9 cellular contexts compared by ENCODE assay signal in the genomic region with DNA sequence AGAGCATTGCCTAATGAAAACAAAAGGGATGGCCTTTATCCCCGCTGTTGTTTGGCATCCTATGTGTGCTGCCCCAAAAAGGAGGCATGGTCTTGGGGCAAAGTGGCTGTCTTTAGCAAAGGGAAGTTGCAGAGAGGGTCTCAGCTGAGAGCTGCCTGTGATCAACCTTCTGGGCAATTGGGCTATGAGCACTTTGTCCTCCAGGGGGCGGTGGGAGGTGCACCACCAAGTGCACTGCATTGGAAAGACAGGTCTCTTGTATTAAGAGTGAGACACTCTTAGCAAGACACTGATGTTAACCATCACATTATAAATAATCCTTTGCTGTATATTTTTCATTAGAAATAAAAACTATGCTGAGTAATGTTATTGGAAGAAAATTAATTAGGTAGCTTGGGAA.
DNase-seq lines count a peak whose midpoint lies in the region; ATAC-seq and TF ChIP-seq lines count a peak whose summit lies in the region.
"Had no signal": no experiment of that assay in that cellular context is flagged by ENCODE, and none has a peak within 500 bp of the region (broad histone marks: within the 10 kb centered on the region; RNA-seq: fewer than 3 reads in every experiment).

No MANE protein-coding gene starts in this region.

- H3K9ac ChIP-seq in NT2/D1 (ENCODE audit: insufficient read length, low read depth): no peak overlapping the region

- DNase-seq in heart left ventricle: peak in 1 of 5 donors; percentile 18
- no peak for DNase-seq in Right ventricle myocardium superior
- peak; percentile 61 for DNase-seq in NT2/D1 (ENCODE audit: low read depth, low spot score)
- DNase-seq in epithelial cell of proximal tubule (ENCODE audit: low read depth): no peak
- DNase-seq in type B pancreatic cell (ENCODE audit: extremely low spot score, unreplicated experiment): no peak
- DNase-seq in DMS79 (lab: John Stamatoyannopoulos, UW): no peak
- DNase-seq in central memory CD4-positive, alpha-beta T cell: no peak
- no peak for DNase-seq in NK-92 (lab: John Stamatoyannopoulos, UW; ENCODE audit: unreplicated experiment)

- TF ChIP-seq POLR2A in heart left ventricle (IDR thresholded peaks at IDR 0.05): no peak

- H3K27me3 Mint-ChIP-seq in type B pancreatic cell: peaks cover 4% of the 10 kb centered on the region

- H3K27ac ChIP-seq in heart left ventricle: no peak overlapping the region

- H3K4me1 Mint-ChIP-seq in type B pancreatic cell (ENCODE audit: unreplicated experiment): no peaks in the 10 kb centered on the region

- no peaks in the 10 kb centered on the region for H3K36me3 ChIP-seq in heart left ventricle
- no peaks in the 10 kb centered on the region for H3K36me3 ChIP-seq in NT2/D1 (ENCODE audit: insufficient read depth, insufficient read length, low read length)

- H3K4me3 Mint-ChIP-seq in type B pancreatic cell: no peak overlapping the region

- H3K4me1 ChIP-seq in heart left ventricle (no peaks in the 10 kb centered on the region), NT2/D1 (ENCODE audit: insufficient read depth, insufficient read length) (no peaks in the 10 kb centered on the region)

- intact Hi-C loops in heart left ventricle (cut with DNase I): no loop called here
- intact Hi-C loops in Right ventricle myocardium superior (cut with DNase I): no loop called here

- 21 to 39% (median 24%) methylated on average over 2 of the region's 2 CpGs for WGBS in heart left ventricle, 4 donors

- TF ChIP-seq CTCF in heart left ventricle (IDR thresholded peaks at IDR 0.05) (peak in 11 of 12 donors; percentile 10 to 52 (median 30)), epithelial cell of proximal tubule (conservative IDR thresholded peaks at IDR 0.05; ENCODE audit: low read depth, low read length) (peak; percentile 93), type B pancreatic cell (conservative IDR thresholded peaks at IDR 0.05) (peak; percentile 79)

- H3K4me3 ChIP-seq in heart left ventricle: no peak overlapping the region
- no peak overlapping the region for H3K4me3 ChIP-seq in NT2/D1 (ENCODE audit: insufficient read length, low read depth)
- no peak overlapping the region for H3K4me3 ChIP-seq in epithelial cell of proximal tubule (ENCODE audit: low read depth, low read length)

- H3K9me3 ChIP-seq in heart left ventricle (no peaks in the 10 kb centered on the region), NT2/D1 (ENCODE audit: insufficient read depth, low read length) (no peaks in the 10 kb centered on the region)

- no peaks in the 10 kb centered on the region for H3K9me3 Mint-ChIP-seq in type B pancreatic cell

- H3K27me3 ChIP-seq in heart left ventricle: no peaks in the 10 kb centered on the region
- no peaks in the 10 kb centered on the region for H3K27me3 ChIP-seq in NT2/D1 (ENCODE audit: insufficient read depth, insufficient read length)

- H3K27ac Mint-ChIP-seq in type B pancreatic cell: no peak overlapping the region
- H3K27ac Mint-ChIP-seq: activated T-helper 2 cell treated with anti-CD3 and anti-CD28 coated beads, Interferon-gamma antibody, Interleukin-2, Interleukin-4, amounts not matched to agents 10 μg/mL and 5 μg/mL and 100 μg/mL, durations not matched to agents 14 hours and 24 hours and 36 hours had no signal

- H3K36me3 Mint-ChIP-seq in type B pancreatic cell: no peaks in the 10 kb centered on the region

- ATAC-seq in heart left ventricle (no peak), Right ventricle myocardium superior (ENCODE audit: poor library complexity) (no peak)

Comparison
In these comparisons a context has a peak if more than half of its experiments do, and no peak if none do; other contexts are left out.
1. CTCF ChIP-seq: peak in every context shown above with its lines; median percentile 93 in epithelial cell of proximal tubule; 79 in type B pancreatic cell; 30 in heart left ventricle.